In genomic region chr18:36360256-36360909, GRCh38 we compare ENCODE assay signal across 19 cellular contexts.
A peak's percentile ranks its signal among the peaks of the same experiment; 100 is the strongest.
DNase-seq lines count a peak whose midpoint lies in the region; ATAC-seq, FAIRE-seq and TF ChIP-seq lines count a peak whose summit lies in the region.
"Had no signal": no experiment of that assay in that cellular context is flagged by ENCODE, and none has a peak within 500 bp of the region (broad histone marks: within the 10 kb centered on the region; RNA-seq: fewer than 3 reads in every experiment).

No MANE protein-coding gene starts in this region.

- H3K36me3 ChIP-seq in KMS-11 (ENCODE audit: insufficient read depth) (no peaks in the 10 kb centered on the region), GM12878 (ENCODE audit: control insufficient read depth in 2 of 2, insufficient read depth in 2 of 2, low read length in 1 of 2) (peaks cover 0 to 3% of the 10 kb centered on the region in 2 experiments; a peak in 1 of 4 replicates), SK-N-SH (replicated peaks in 1 of 2; ENCODE audit: control insufficient read depth in 1 of 2, insufficient read depth in 2 of 2, low read length in 1 of 2) (peaks cover 0 to 9% of the 10 kb centered on the region in 2 experiments)

- SMC1A ChIA-PET in GM12878 (lab: Charles Lee; ENCODE audit: uncharacterized antibody, unreplicated experiment) = interaction anchor here (0.8 to 41.4 kb wide), 8 partner anchors 9 to 60 kb away, joined by 3 to 1180 read pairs (median 4); partner anchors contain the start of gene FHOD3

- RAD21 ChIA-PET in GM12878 (lab: Charles Lee; ENCODE audit: unreplicated experiment) = interaction anchor here (1.1 to 13.5 kb wide), 4 partner anchors 12 to 98 kb away, joined by 3 to 203 read pairs (median 4); partner anchors contain the start of gene FHOD3

- POLR2A ChIA-PET in GM12878 (lab: Charles Lee) = no interaction called here
- POLR2A ChIA-PET in SK-N-SH (lab: Yijun Ruan, JAX) = no interaction called here

- H3F3A ChIP-seq in SK-N-SH (replicated peaks; ENCODE audit: insufficient read depth) = no peaks in the 10 kb centered on the region

- TF ChIP-seq POLR2A in GM12878 (IDR thresholded peaks at IDR 0.05; ENCODE audit: low read depth, low read length) = no peak
- TF ChIP-seq POLR2A in erythroblast (IDR thresholded peaks at IDR 0.05; ENCODE audit: low read length) = no peak

- in situ Hi-C loops in GM12878 (cut with MboI) = no loop called here

- no peak overlapping the region; the same call in 1 of the 2 replicates for H3K9ac ChIP-seq in KMS-11
- no peak overlapping the region for H3K9ac ChIP-seq in GM12878 (ENCODE audit: control insufficient read depth, insufficient read depth, low read length)
- H3K9ac ChIP-seq in SK-N-SH = no peak overlapping the region

- FAIRE-seq in GM18507 (lab: Jason Lieb, UNC) = peak; percentile 38
- FAIRE-seq in GM12878 (lab: Jason Lieb, UNC) = peak; percentile 13
- FAIRE-seq: A549, G401.6, GM19239, H54 had no signal

- no peak overlapping the region for H2AFZ ChIP-seq in KMS-11 (ENCODE audit: low read depth)
- no peak overlapping the region for H2AFZ ChIP-seq in GM12878 (ENCODE audit: control insufficient read depth, low read depth, low read length)
- no peak overlapping the region for H2AFZ ChIP-seq in SK-N-SH (ENCODE audit: low read depth)
- H2AFZ ChIP-seq: GM23338 had no signal

- TF ChIP-seq CTCF in GM12865 (IDR thresholded peaks at IDR 0.05; ENCODE audit: insufficient read depth, low read depth, low read length, missing control alignments) = no peak
- TF ChIP-seq CTCF in KMS-11 (conservative IDR thresholded peaks at IDR 0.05; ENCODE audit: low read depth, low read length) = no peak
- TF ChIP-seq CTCF in GM12878 (IDR thresholded peaks at IDR 0.05 in 2 of 3, conservative IDR thresholded peaks at IDR 0.05 in 1 of 3; ENCODE audit: control insufficient read depth in 2 of 3, extremely low read depth in 1 of 3, insufficient read depth in 1 of 3, low read depth in 3 of 3, low read length in 3 of 3) = no peak
- no peak for TF ChIP-seq CTCF in SK-N-SH (IDR thresholded peaks at IDR 0.05)

- no peak overlapping the region; the same call in 1 of the 2 replicates for H3K4me3 ChIP-seq in GM12865 (ENCODE audit: low read depth, low read length)
- no peak overlapping the region for H3K4me3 ChIP-seq in KMS-11 (IDR thresholded peaks at IDR 0.05; ENCODE audit: insufficient read depth, low read depth, low read length)
- H3K4me3 ChIP-seq in GM12878 = no peak overlapping the region
- no peak overlapping the region for H3K4me3 ChIP-seq in SK-N-SH (ENCODE audit: low read depth in 2 of 2, low read length in 1 of 2)
- H3K4me3 ChIP-seq: A549, GM23338 had no signal

- H3K4me2 ChIP-seq in KMS-11 (peak overlapping the region; percentile 96), GM12878 (ENCODE audit: control insufficient read depth, insufficient read depth) (no peak overlapping the region), SK-N-SH (no peak overlapping the region)
- H3K4me2 ChIP-seq: A549, GM23338 had no signal

- no peaks in the 10 kb centered on the region for H4K20me1 ChIP-seq in KMS-11 (ENCODE audit: insufficient read depth)
- no peaks in the 10 kb centered on the region for H4K20me1 ChIP-seq in GM12878 (ENCODE audit: control insufficient read depth, insufficient read depth)
- no peaks in the 10 kb centered on the region for H4K20me1 ChIP-seq in SK-N-SH (ENCODE audit: insufficient read depth)

- DNase-seq in GM12865 (ENCODE audit: low read depth) = peak; percentile 64
- DNase-seq in GM18507 (ENCODE audit: extremely low spot score, insufficient read length, low read depth) = no peak
- DNase-seq in GM12878 (ENCODE audit: low read depth, low spot score) = no peak
- DNase-seq in erythroblast (lab: John Stamatoyannopoulos, UW) = no peak
- DNase-seq in SK-N-SH = no peak
- DNase-seq: AML-193; Caco-2; CD4-positive, alpha-beta T cell; HFFc6; KG1 had no signal

- TF ChIP-seq RAD21 in GM12878 (IDR thresholded peaks at IDR 0.05; ENCODE audit: insufficient read depth, low read depth, low read length) = no peak
- TF ChIP-seq RAD21 in SK-N-SH (IDR thresholded peaks at IDR 0.05; ENCODE audit: low read length) = no peak

- H3K4me1 ChIP-seq in KMS-11 (ENCODE audit: low read depth, poor library complexity, severe bottlenecking) (peaks cover 48% of the 10 kb centered on the region), GM12878 (ENCODE audit: control insufficient read depth, insufficient read depth, low read length) (peaks cover 12% of the 10 kb centered on the region), SK-N-SH (ENCODE audit: control insufficient read depth in 1 of 2, insufficient read depth in 2 of 2, low read depth in 1 of 2, low read length in 1 of 2) (peaks cover 0 to 12% of the 10 kb centered on the region in 2 experiments; a peak in 2 of 4 replicates)
- H3K4me1 ChIP-seq: A549, Caco-2 had no signal

- intact Hi-C loops in GM12878 (cut with micrococcal nuclease; ENCODE audit: unreplicated experiment) = no loop called here

- CTCF ChIA-PET in GM12878 (lab: Yijun Ruan, JAX) (no interaction called here), SK-N-SH (lab: Yijun Ruan, JAX) (no interaction called here)

- H3K9me2 ChIP-seq in SK-N-SH = no peaks in the 10 kb centered on the region

- H3K79me2 ChIP-seq in KMS-11 (ENCODE audit: insufficient read depth, low read depth) (no peaks in the 10 kb centered on the region), GM12878 (ENCODE audit: control insufficient read depth, insufficient read depth, low read length) (no peaks in the 10 kb centered on the region), SK-N-SH (ENCODE audit: insufficient read depth) (no peaks in the 10 kb centered on the region)

- H3K27ac ChIP-seq in KMS-11 = peak overlapping the region; percentile 88
- H3K27ac ChIP-seq in GM12878 (ENCODE audit: control insufficient read depth, insufficient read depth) = peak overlapping the region; percentile 40; the same call in 1 of the 2 replicates
- H3K27ac ChIP-seq in SK-N-SH (ENCODE audit: low read depth in 2 of 2, low read length in 1 of 2) = no peak overlapping the region
- H3K27ac ChIP-seq: A549, C4-2B had no signal

- H3K9me3 ChIP-seq in GM12878 (replicated peaks; ENCODE audit: control insufficient read depth, insufficient read depth, low read length) (no peaks in the 10 kb centered on the region; the same call in 2 of the 3 replicates), SK-N-SH (no peaks in the 10 kb centered on the region)
- H3K9me3 ChIP-seq: A549, Caco-2 had no signal

- WGBS in GM12878 (ENCODE audit: insufficient coverage, insufficient replicate concordance, low lambda C conversion rate, missing lambda C conversion rate) = 0% methylated on average over 1 of the region's 1 CpG
- WGBS in SK-N-SH (ENCODE audit: low lambda C conversion rate) = no CpG with 5 or more reads among the region's 1 CpG

- ATAC-seq in GM12878 (peak; percentile 58), HG02642 (IDR thresholded peaks at IDR 0.05; ENCODE audit: poor library complexity, unreplicated experiment) (no peak)
- ATAC-seq: A549, GM23338, HCT116 had no signal

- H3K27me3 ChIP-seq in KMS-11 (ENCODE audit: insufficient read depth, low read depth) (no peaks in the 10 kb centered on the region), GM12878 (replicated peaks in 1 of 2; ENCODE audit: control insufficient read depth in 2 of 2, insufficient read depth in 2 of 2, low read length in 1 of 2) (no peaks in the 10 kb centered on the region), SK-N-SH (ENCODE audit: insufficient read depth) (no peaks in the 10 kb centered on the region)

- no TSS peak for BruUV-seq in GM12878 (replicated peaks; lab: Mats Ljungman, UMichigan)

- TF ChIP-seq EP300 in GM12878 (IDR thresholded peaks at IDR 0.05; ENCODE audit: borderline replicate concordance in 1 of 2, control insufficient read depth in 1 of 2, low read depth in 2 of 2, low read length in 2 of 2) = no peak
- TF ChIP-seq EP300 in SK-N-SH (IDR thresholded peaks at IDR 0.05; ENCODE audit: borderline replicate concordance in 1 of 2, low read depth in 1 of 2, low read length in 1 of 2) = no peak

TF ChIP-seq in GM12878, 131 proteins besides CTCF, POLR2A, EP300 and RAD21:
- TF ChIP-seq RUNX3 (IDR thresholded peaks at IDR 0.05; ENCODE audit: low read length) (peak; percentile 70), IKZF1 (conservative IDR thresholded peaks at IDR 0.05) (peak; percentile 22; the same call in 1 of the 2 replicates), ASH2L (IDR thresholded peaks at IDR 0.05; ENCODE audit: borderline replicate concordance, low read depth) (no peak), NFIC (IDR thresholded peaks at IDR 0.05; ENCODE audit: low read depth, low read length) (peak; percentile 34; the same call in 1 of the 2 replicates), IKZF2 (IDR thresholded peaks at IDR 0.05) (peak; percentile 37 to 56; a peak in 2 of 4 replicates), CREB1 (IDR thresholded peaks at IDR 0.05; ENCODE audit: low read depth) (no peak), HDGF (IDR thresholded peaks at IDR 0.05) (0 out of 2 replicates have a peak, but pooled peaks have one; percentile 58)

TF ChIP-seq in SK-N-SH, 30 proteins besides CTCF, POLR2A, EP300 and RAD21 (continues in another document):
- no peak for TF ChIP-seq RFX5 (IDR thresholded peaks at IDR 0.05; ENCODE audit: low read length)
- TF ChIP-seq FOXM1 (IDR thresholded peaks at IDR 0.05; ENCODE audit: low read depth) = no peak
- TF ChIP-seq POLR2AphosphoS5 (IDR thresholded peaks at IDR 0.05; ENCODE audit: low read depth, low read length) = no peak
- no peak for TF ChIP-seq REST (IDR thresholded peaks at IDR 0.05; ENCODE audit: low read depth, low read length)
- TF ChIP-seq FOSL2 (IDR thresholded peaks at IDR 0.05; ENCODE audit: borderline replicate concordance, low read depth) = no peak

Comparison
In these comparisons a context has a peak if more than half of its experiments do, and no peak if none do; other contexts are left out.
1. H3K27ac ChIP-seq: peak in KMS-11 (single experiment) and GM12878 (single experiment); none in SK-N-SH (0 of 2).